Comparison of ENCODE assay signal across 8 cellular contexts in the genomic region with DNA sequence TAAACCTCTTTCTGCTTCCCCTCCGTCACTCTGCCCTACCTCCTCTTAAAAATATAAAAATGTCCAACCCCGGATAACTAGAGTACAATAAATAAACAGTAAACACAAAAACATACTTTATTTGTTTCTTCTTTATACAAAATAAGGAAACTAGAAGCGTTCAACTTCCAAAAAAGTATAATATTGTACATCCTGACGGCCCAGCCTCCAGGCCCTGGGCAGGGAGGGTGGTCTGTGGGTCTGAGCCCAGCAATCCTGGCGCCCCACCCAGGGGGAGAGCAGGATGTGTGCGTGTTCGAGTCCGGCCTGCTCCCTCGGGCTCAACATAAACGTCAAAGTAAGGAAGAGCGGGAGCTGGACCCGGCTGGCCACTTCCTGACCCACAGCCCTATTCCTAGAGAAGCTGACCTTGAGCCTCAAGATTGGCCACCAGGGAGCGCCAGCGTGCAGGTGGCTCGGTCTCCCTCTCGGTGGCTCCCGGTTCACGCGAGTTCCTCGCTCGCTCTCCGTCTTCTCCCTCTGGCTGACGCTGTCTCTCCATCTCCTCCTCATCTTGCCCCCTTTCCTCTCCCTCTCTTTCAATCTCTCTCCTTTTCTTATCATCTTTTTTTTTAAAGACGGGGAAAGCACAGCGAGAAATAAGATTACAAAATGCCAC. TPM values are rescaled to one million over a fixed set of nuclear protein-coding genes. Genes with fewer than 3 reads are reported as not detected.
DNase-seq lines count a peak whose midpoint lies in the region; ATAC-seq and TF ChIP-seq lines count a peak whose summit lies in the region.

No MANE protein-coding gene starts in this region.

- no peaks in the 10 kb centered on the region for H3K9me3 ChIP-seq in Loucy (ENCODE audit: insufficient read depth, low read depth, low read length)
- no peaks in the 10 kb centered on the region for H3K9me3 ChIP-seq in cardiac muscle cell (ENCODE audit: low read depth)
- no peaks in the 10 kb centered on the region for H3K9me3 ChIP-seq in psoas muscle

- WGBS in psoas muscle, 3 donors = 11 to 12% (median 12%) methylated on average over 23 to 25 of the region's 25 CpGs

- TF ChIP-seq CTCF in Loucy (conservative IDR thresholded peaks at IDR 0.05; ENCODE audit: low read length) (peak; percentile 76), cardiac muscle cell (IDR thresholded peaks at IDR 0.05; ENCODE audit: low read depth, low read length) (peak; percentile 93), psoas muscle (IDR thresholded peaks at IDR 0.05) (peak; percentile 72)

- H3K36me3 ChIP-seq in Loucy (ENCODE audit: insufficient read depth, low read length) = no peaks in the 10 kb centered on the region
- no peaks in the 10 kb centered on the region for H3K36me3 ChIP-seq in cardiac muscle cell
- no peaks in the 10 kb centered on the region for H3K36me3 ChIP-seq in psoas muscle (ENCODE audit: insufficient read depth in 1 of 2, low read depth in 1 of 2)

- H3K9me3 Mint-ChIP-seq in activated naive CD4-positive, alpha-beta T cell treated with anti-CD3 and anti-CD28 coated beads, Interleukin-2, amount 50 U/mL, for 72 hours = no peaks in the 10 kb centered on the region

- intact Hi-C loops in psoas muscle (cut with DNase I) = loop anchor here (2.0 to 5.0 kb wide), 2 partner anchors 399 to 450 kb away; no protein-coding TSS in a partner anchor

- no peak overlapping the region for H3K27ac ChIP-seq in cardiac muscle cell
- H3K27ac ChIP-seq in psoas muscle = no peak overlapping the region

- H3F3A ChIP-seq in Loucy (ENCODE audit: low read depth) = no peaks in the 10 kb centered on the region

- H3K9ac ChIP-seq in Loucy (ENCODE audit: low read depth, low read length, poor library complexity, severe bottlenecking) = no peak overlapping the region

- no peaks in the 10 kb centered on the region for H3K9me2 ChIP-seq in Loucy (replicated peaks; ENCODE audit: low read depth, low read length)

- H4K20me1 ChIP-seq in Loucy (ENCODE audit: insufficient read depth, low read length, poor library complexity, severe bottlenecking) = peaks cover 3% of the 10 kb centered on the region

- H2AFZ ChIP-seq in Loucy (ENCODE audit: low read length) = 0 out of 2 replicates have a peak overlapping the region, but pooled peaks have one; percentile 55

- peak; percentile 49 for DNase-seq in GDM1 (lab: John Stamatoyannopoulos, UW)
- DNase-seq in activated naive CD4-positive, alpha-beta T cell treated with anti-CD3 and anti-CD28 coated beads, Interleukin-2, amount 50 U/mL, for 72 hours (ENCODE audit: low spot score in 2 of 2) = peak; percentile 66 to 84
- peak; percentile 83 to 89 for DNase-seq in cardiac muscle cell (ENCODE audit: low read depth in 1 of 2, low spot score in 1 of 2)
- DNase-seq in psoas muscle = peak; percentile 81 to 86
- peak; percentile 73 for DNase-seq in ureter (ENCODE audit: low spot score)

- no peaks in the 10 kb centered on the region for H3K4me1 ChIP-seq in Loucy (ENCODE audit: insufficient read depth, low read length, poor library complexity, severe bottlenecking)
- H3K4me1 ChIP-seq in cardiac muscle cell (ENCODE audit: low read depth) = no peaks in the 10 kb centered on the region
- peaks cover 17% of the 10 kb centered on the region for H3K4me1 ChIP-seq in psoas muscle

- no peak overlapping the region for H3K4me2 ChIP-seq in Loucy (ENCODE audit: low read depth, low read length, poor library complexity, severe bottlenecking)

- H3K27me3 ChIP-seq in Loucy (ENCODE audit: insufficient read depth, low read length, poor library complexity, severe bottlenecking) = no peaks in the 10 kb centered on the region
- peaks cover 100% of the 10 kb centered on the region for H3K27me3 ChIP-seq in cardiac muscle cell
- H3K27me3 ChIP-seq in psoas muscle (ENCODE audit: insufficient read depth in 3 of 3, low read length in 2 of 3) = peaks cover 2 to 86% (median 33%) of the 10 kb centered on the region in 3 donors

- H3K36me3 Mint-ChIP-seq in activated naive CD4-positive, alpha-beta T cell treated with anti-CD3 and anti-CD28 coated beads, Interleukin-2, amount 50 U/mL, for 72 hours = peaks cover 6 to 7% of the 10 kb centered on the region in 2 donors

- peak overlapping the region in 1 of 2 donors; percentile 36 for H3K27ac Mint-ChIP-seq in activated naive CD4-positive, alpha-beta T cell treated with anti-CD3 and anti-CD28 coated beads, Interleukin-2, amount 50 U/mL, for 72 hours

- H3K79me2 ChIP-seq in Loucy (ENCODE audit: insufficient read depth, low read length) = no peaks in the 10 kb centered on the region

- no peak overlapping the region for H3K4me3 ChIP-seq in Loucy (ENCODE audit: low read length, poor library complexity, severe bottlenecking)
- peak overlapping the region; percentile 2 for H3K4me3 ChIP-seq in cardiac muscle cell
- peak overlapping the region; percentile 41 for H3K4me3 ChIP-seq in psoas muscle

- ATAC-seq in SK-N-SH treated with all-trans-retinoic acid at 6 μM for 48 hours (peak; percentile 93), psoas muscle (peak; percentile 69 to 83 (median 80)), GM18909 (IDR thresholded peaks at IDR 0.05; ENCODE audit: poor library complexity, unreplicated experiment) (no peak)
- ATAC-seq in activated naive CD4-positive, alpha-beta T cell treated with anti-CD3 and anti-CD28 coated beads, Interleukin-2, amount 50 U/mL, for 72 hours = peak; percentile 73 to 82

TF ChIP-seq in SK-N-SH treated with all-trans-retinoic acid at 6 μM for 48 hours, 23 proteins besides CTCF, POLR2A, EP300 and RAD21:
- no peak for TF ChIP-seq ZNF70 (CRISPR knock-in tag; IDR thresholded peaks at IDR 0.05)
- no peak for TF ChIP-seq PPARA (CRISPR knock-in tag; IDR thresholded peaks at IDR 0.05; ENCODE audit: borderline replicate concordance)
- no peak for TF ChIP-seq GLIS3 (CRISPR knock-in tag; IDR thresholded peaks at IDR 0.05)

RNA-seq across cellular contexts. Expression of gene LHX5, which starts 9.4 kb away (rescaled TPM):
- not detected for total RNA-seq in activated naive CD4-positive, alpha-beta T cell treated with anti-CD3 and anti-CD28 coated beads, Interleukin-2, amount 50 U/mL, for 72 hours
- total RNA-seq in cardiac muscle cell = not detected in 2 replicates
- polyA plus RNA-seq in cardiac muscle cell = not detected in 2 replicates
- total RNA-seq in psoas muscle = not detected
- not detected for polyA plus RNA-seq in psoas muscle
- total RNA-seq in ureter = not detected

RNA-seq across cellular contexts. Expression of gene SDSL, which starts 40.1 kb away (rescaled TPM):
- 1 to 10 TPM in 1 of 2 donors, not detected in 1; 2.9 TPM for total RNA-seq in activated naive CD4-positive, alpha-beta T cell treated with anti-CD3 and anti-CD28 coated beads, Interleukin-2, amount 50 U/mL, for 72 hours
- total RNA-seq in cardiac muscle cell (4.5 and 14.6 TPM in 2 replicates), psoas muscle (1 to 10 TPM in 2 of 4 donors, under 1 TPM in 2; 0.89 to 6.0 (median 2.2) TPM), ureter (17.4 TPM)
- polyA plus RNA-seq in cardiac muscle cell (13.2 and 23.1 TPM in 2 replicates), psoas muscle (1 to 10 TPM in 1 of 3 donors, under 1 TPM in 2; 0.48 to 2.1 (median 0.53) TPM)

RNA-seq across cellular contexts. Expression of gene SDS, which starts 58.6 kb away (rescaled TPM):
- not detected for total RNA-seq in activated naive CD4-positive, alpha-beta T cell treated with anti-CD3 and anti-CD28 coated beads, Interleukin-2, amount 50 U/mL, for 72 hours
- total RNA-seq in cardiac muscle cell (not detected in 2 replicates), psoas muscle (under 1 TPM in 2 of 4 donors, not detected in 2; 0.63 to 0.91 TPM), ureter (6.4 TPM)
- polyA plus RNA-seq in cardiac muscle cell (not detected in 2 replicates), psoas muscle (under 1 TPM in 2 of 3 donors, not detected in 1; 0.05 to 0.13 TPM)
